In the genomic region with DNA sequence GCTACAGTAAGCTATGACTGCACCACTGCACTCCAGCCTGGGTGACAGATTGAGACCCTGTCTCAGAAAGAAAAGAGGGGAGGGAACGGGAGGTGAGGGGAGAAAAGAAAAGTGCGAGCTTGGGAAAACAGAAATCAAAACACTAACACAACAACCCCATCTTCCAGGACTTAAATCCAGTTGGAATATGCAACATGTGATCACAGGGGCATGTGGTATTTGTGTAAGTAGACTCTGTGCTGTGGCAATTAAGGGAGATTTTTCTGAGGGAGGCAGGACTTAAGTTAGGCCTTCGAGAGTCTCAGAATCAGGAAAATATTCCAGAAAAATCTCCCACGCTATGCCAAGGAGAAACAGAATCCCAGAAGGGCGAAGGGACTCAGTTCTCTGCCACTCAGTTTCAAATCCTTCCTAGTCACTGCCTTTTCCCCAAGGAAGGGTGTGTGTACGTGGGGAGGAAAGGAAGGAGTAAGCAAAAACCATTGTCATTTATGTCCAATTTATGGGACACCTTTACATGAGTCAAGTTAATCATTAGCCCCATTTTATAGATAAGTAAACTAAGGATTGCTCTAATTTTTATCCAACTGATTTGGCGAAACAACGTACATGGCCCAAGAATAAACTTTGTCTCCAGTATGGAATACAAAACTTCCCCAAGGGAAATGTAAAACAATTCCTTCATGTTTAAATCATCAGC, we compare ENCODE assay signal across 1 cellular context.
TF ChIP-seq lines count a peak whose summit lies in the region.

No MANE protein-coding gene starts in this region.

TF ChIP-seq in SK-N-SH, 30 proteins besides CTCF, POLR2A, EP300 and RAD21:
- TF ChIP-seq FOXM1 (IDR thresholded peaks at IDR 0.05; ENCODE audit: low read depth) = no peak
- no peak for TF ChIP-seq GABPA (IDR thresholded peaks at IDR 0.05; ENCODE audit: low read depth)
- TF ChIP-seq REST (IDR thresholded peaks at IDR 0.05; ENCODE audit: low read depth, low read length) = no peak
- TF ChIP-seq, protein P1, sequence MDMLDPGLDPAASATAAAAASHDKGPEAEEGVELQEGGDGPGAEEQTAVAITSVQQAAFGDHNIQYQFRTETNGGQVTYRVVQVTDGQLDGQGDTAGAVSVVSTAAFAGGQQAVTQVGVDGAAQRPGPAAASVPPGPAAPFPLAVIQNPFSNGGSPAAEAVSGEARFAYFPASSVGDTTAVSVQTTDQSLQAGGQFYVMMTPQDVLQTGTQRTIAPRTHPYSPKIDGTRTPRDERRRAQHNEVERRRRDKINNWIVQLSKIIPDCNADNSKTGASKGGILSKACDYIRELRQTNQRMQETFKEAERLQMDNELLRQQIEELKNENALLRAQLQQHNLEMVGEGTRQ (IDR thresholded peaks at IDR 0.05; ENCODE audit: borderline replicate concordance, low read depth, low read length) = no peak
- TF ChIP-seq, protein P2, sequence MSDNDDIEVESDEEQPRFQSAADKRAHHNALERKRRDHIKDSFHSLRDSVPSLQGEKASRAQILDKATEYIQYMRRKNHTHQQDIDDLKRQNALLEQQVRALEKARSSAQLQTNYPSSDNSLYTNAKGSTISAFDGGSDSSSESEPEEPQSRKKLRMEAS (IDR thresholded peaks at IDR 0.05; ENCODE audit: low read depth) = no peak
- no peak for TF ChIP-seq NRF1 (IDR thresholded peaks at IDR 0.05; ENCODE audit: low read depth, low read length)
- TF ChIP-seq, protein P3, sequence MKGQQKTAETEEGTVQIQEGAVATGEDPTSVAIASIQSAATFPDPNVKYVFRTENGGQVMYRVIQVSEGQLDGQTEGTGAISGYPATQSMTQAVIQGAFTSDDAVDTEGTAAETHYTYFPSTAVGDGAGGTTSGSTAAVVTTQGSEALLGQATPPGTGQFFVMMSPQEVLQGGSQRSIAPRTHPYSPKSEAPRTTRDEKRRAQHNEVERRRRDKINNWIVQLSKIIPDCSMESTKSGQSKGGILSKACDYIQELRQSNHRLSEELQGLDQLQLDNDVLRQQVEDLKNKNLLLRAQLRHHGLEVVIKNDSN (IDR thresholded peaks at IDR 0.05; ENCODE audit: borderline replicate concordance, low read depth) = no peak
- TF ChIP-seq JUND (IDR thresholded peaks at IDR 0.05) = no peak
